In genomic region chr1:212700597-212700891, GRCh38 we compare ENCODE assay signal across 8 cellular contexts. TPM values are rescaled to one million over a fixed set of nuclear protein-coding genes. Genes with fewer than 3 reads are reported as not detected.
DNase-seq lines count a peak whose midpoint lies in the region; ATAC-seq and TF ChIP-seq lines count a peak whose summit lies in the region.

No MANE protein-coding gene starts in this region.

- ATAC-seq in GM21390 (IDR thresholded peaks at IDR 0.05; ENCODE audit: unreplicated experiment) (peak; percentile 13), HG03025 (IDR thresholded peaks at IDR 0.05; ENCODE audit: low FRiP score, unreplicated experiment) (no peak)

- POLR2A ChIA-PET in PC-9 (lab: Charles Lee; ENCODE audit: unreplicated experiment), result no interaction called here

- no peaks in the 10 kb centered on the region for H4K20me1 ChIP-seq in PC-9 (ENCODE audit: insufficient read depth)

- H3K79me2 ChIP-seq in PC-9 (ENCODE audit: low read depth), result no peaks in the 10 kb centered on the region

- no TSS peak for BruUV-seq in PC-9 (replicated peaks; lab: Mats Ljungman, UMichigan)

- no peaks in the 10 kb centered on the region for H3K36me3 ChIP-seq in left ventricle myocardium inferior
- no peaks in the 10 kb centered on the region for H3K36me3 ChIP-seq in skeletal muscle tissue (ENCODE audit: control insufficient read depth in 3 of 3, insufficient read depth in 3 of 3, low read length in 3 of 3)
- H3K36me3 ChIP-seq in PC-9 (ENCODE audit: low read depth), result no peaks in the 10 kb centered on the region

- peak overlapping the region; percentile 68 for H3K27ac Mint-ChIP-seq in T-helper 2 cell treated with Interferon-gamma antibody and Interleukin-4, amounts not matched to agents 5 μg/mL and 100 μg/mL, for 36 hours

- no peaks in the 10 kb centered on the region for H3K9me2 ChIP-seq in PC-9 (ENCODE audit: insufficient read depth)

- peak overlapping the region; percentile 77 for H3K4me3 ChIP-seq in left ventricle myocardium inferior
- peak overlapping the region; percentile 53 to 71 (median 67) for H3K4me3 ChIP-seq in skeletal muscle tissue (ENCODE audit: low read length in 3 of 3)
- H3K4me3 ChIP-seq in PC-9, result no peak overlapping the region

- H3F3A ChIP-seq in PC-9 (ENCODE audit: insufficient read depth, low read depth), result peaks cover 14% of the 10 kb centered on the region; the same call in 1 of the 2 replicates

- peaks cover 55% of the 10 kb centered on the region for H3K4me1 Mint-ChIP-seq in T-helper 2 cell treated with Interferon-gamma antibody and Interleukin-4, amounts not matched to agents 5 μg/mL and 100 μg/mL, for 36 hours (ENCODE audit: low read depth)

- CTCF ChIA-PET in PC-9 (lab: Charles Lee), result no interaction called here

- TF ChIP-seq CTCF in left ventricle myocardium inferior (IDR thresholded peaks at IDR 0.05; ENCODE audit: borderline replicate concordance) (no peak), PC-9 (conservative IDR thresholded peaks at IDR 0.05) (no peak)

- in situ Hi-C loops in KBM-7 (cut with MboI; ENCODE audit: low pct_unique_long_range_greater_than_20kb, low sequenced_read_pairs), result no loop called here

- H3K27ac ChIP-seq in left ventricle myocardium inferior (replicated peaks) (peak overlapping the region; percentile 88), skeletal muscle tissue (ENCODE audit: low read depth, low read length) (peak overlapping the region; percentile 41), PC-9 (no peak overlapping the region)

- DNase-seq in T-helper 2 cell treated with Interferon-gamma antibody and Interleukin-4, amounts not matched to agents 5 μg/mL and 100 μg/mL, for 36 hours (ENCODE audit: low spot score), result no peak
- DNase-seq in left ventricle myocardium inferior (no peak), KBM-7 (no peak), PC-9 (no peak), NCI-H2081 (lab: John Stamatoyannopoulos, UW) (no peak)

- H3K9ac ChIP-seq in skeletal muscle tissue (ENCODE audit: low read depth in 1 of 3, low read length in 3 of 3), result peak overlapping the region in 2 of 3 donors; percentile 35 to 40

- no peaks in the 10 kb centered on the region for H3K27me3 Mint-ChIP-seq in T-helper 2 cell treated with Interferon-gamma antibody and Interleukin-4, amounts not matched to agents 5 μg/mL and 100 μg/mL, for 36 hours (ENCODE audit: low read depth)

- H3K4me2 ChIP-seq in PC-9, result no peak overlapping the region

- peak overlapping the region; percentile 77 for H3K4me3 Mint-ChIP-seq in T-helper 2 cell treated with Interferon-gamma antibody and Interleukin-4, amounts not matched to agents 5 μg/mL and 100 μg/mL, for 36 hours

- H3K27me3 ChIP-seq in left ventricle myocardium inferior (ENCODE audit: low read depth) (peaks cover 40% of the 10 kb centered on the region), skeletal muscle tissue (ENCODE audit: control insufficient read depth in 3 of 3, insufficient read depth in 3 of 3, low read length in 3 of 3) (peaks cover 13 to 50% (median 37%) of the 10 kb centered on the region in 3 donors), PC-9 (ENCODE audit: insufficient read depth, low read depth) (peaks cover 35% of the 10 kb centered on the region)

- intact Hi-C loops in left ventricle myocardium inferior (cut with micrococcal nuclease), result no loop called here
- intact Hi-C loops in PC-9 (cut with micrococcal nuclease; ENCODE audit: unreplicated experiment), result no loop called here

- H3K36me3 Mint-ChIP-seq in T-helper 2 cell treated with Interferon-gamma antibody and Interleukin-4, amounts not matched to agents 5 μg/mL and 100 μg/mL, for 36 hours (ENCODE audit: low read depth), result peaks cover 9% of the 10 kb centered on the region

- no peaks in the 10 kb centered on the region for H3K9me3 ChIP-seq in left ventricle myocardium inferior (replicated peaks)
- no peaks in the 10 kb centered on the region for H3K9me3 ChIP-seq in skeletal muscle tissue (ENCODE audit: control insufficient read depth in 3 of 3, low read length in 3 of 3)
- no peaks in the 10 kb centered on the region for H3K9me3 ChIP-seq in PC-9 (ENCODE audit: insufficient read depth, low read depth)

- no peaks in the 10 kb centered on the region for H3K9me3 Mint-ChIP-seq in T-helper 2 cell treated with Interferon-gamma antibody and Interleukin-4, amounts not matched to agents 5 μg/mL and 100 μg/mL, for 36 hours

- H2AFZ ChIP-seq in PC-9, result no peak overlapping the region

- H3K4me1 ChIP-seq in left ventricle myocardium inferior (peaks cover 33% of the 10 kb centered on the region), skeletal muscle tissue (ENCODE audit: control insufficient read depth in 3 of 3, insufficient read depth in 3 of 3, low read length in 3 of 3) (peaks cover 13 to 14% (median 13%) of the 10 kb centered on the region in 3 donors), PC-9 (replicated peaks; ENCODE audit: insufficient read depth) (0 out of 2 replicates have a peak, but pooled peaks cover 6% of the 10 kb centered on the region)

RNA-seq across cellular contexts. Expression of gene BATF3, which starts 0.9 kb away (rescaled TPM):
- total RNA-seq in left ventricle myocardium inferior (1.8 TPM), skeletal muscle tissue (0.52 TPM), PC-9 (2021) (0.50 and 1.3 TPM in 2 replicates)
